In the genomic region with DNA sequence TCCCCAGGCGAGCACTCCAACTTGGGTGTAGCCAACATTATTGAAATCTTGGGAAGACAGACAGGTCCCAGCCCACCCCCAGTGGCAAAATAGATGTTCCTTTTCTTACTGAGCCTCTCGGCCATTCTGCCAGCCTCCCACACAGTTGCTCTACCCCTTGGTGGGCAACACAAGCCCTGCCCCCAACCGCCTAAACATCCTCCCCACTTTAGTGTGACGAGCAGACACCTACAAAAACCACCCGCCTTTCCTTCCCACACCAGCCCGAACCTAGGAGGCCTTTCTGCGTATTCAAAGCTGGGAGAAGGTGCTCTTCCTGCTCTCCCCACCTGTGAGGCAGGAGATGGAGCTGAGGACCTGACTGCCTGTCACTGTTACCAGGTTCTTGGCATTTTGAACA, we compare ENCODE assay signal across 18 cellular contexts. TPM values are rescaled to one million over a fixed set of nuclear protein-coding genes. Genes with fewer than 3 reads are reported as not detected.
A peak's percentile ranks its signal among the peaks of the same experiment; 100 is the strongest.
DNase-seq lines count a peak whose midpoint lies in the region; ATAC-seq and TF ChIP-seq lines count a peak whose summit lies in the region.
"Had no signal": no experiment of that assay in that cellular context is flagged by ENCODE, and none has a peak within 500 bp of the region (broad histone marks: within the 10 kb centered on the region; RNA-seq: fewer than 3 reads in every experiment).

No MANE protein-coding gene starts in this region.

- H3K23ac ChIP-seq in mesendoderm (ENCODE audit: low read length): no peak overlapping the region

- no peak for TF ChIP-seq CTCF in activated CD8-positive, alpha-beta T cell treated with anti-CD3 and anti-CD28 coated beads for 36 hours (IDR thresholded peaks at IDR 0.05)
- TF ChIP-seq CTCF in type B pancreatic cell (conservative IDR thresholded peaks at IDR 0.05): no peak

- no peak overlapping the region for H2AK5ac ChIP-seq in mesendoderm (ENCODE audit: low read length)

- no peak overlapping the region for H3K4me2 ChIP-seq in mesendoderm (ENCODE audit: low read length)

- H3K18ac ChIP-seq in mesendoderm (ENCODE audit: low read length): no peak overlapping the region

- DNase-seq in activated naive CD4-positive, alpha-beta T cell treated with anti-CD3 and anti-CD28 coated beads for 36 hours: no peak
- DNase-seq in activated naive CD4-positive, alpha-beta T cell treated with anti-CD3 and anti-CD28 coated beads, Interleukin-2, amount 50 U/mL, for 16 hours: no peak
- peak; percentile 58 for DNase-seq in activated CD8-positive, alpha-beta T cell treated with anti-CD3 and anti-CD28 coated beads for 36 hours
- no peak for DNase-seq in naive thymus-derived CD4-positive, alpha-beta T cell
- DNase-seq in type B pancreatic cell (ENCODE audit: extremely low spot score, unreplicated experiment) (no peak), mesendoderm (no peak), NCI-H1694 treated with DMSO at 0.1 percent for 48 hours (lab: John Stamatoyannopoulos, UW) (no peak), cerebellar nuclear complex (lab: John Stamatoyannopoulos, UW) (no peak)
- DNase-seq: activated CD4-positive, CD25-positive, alpha-beta regulatory T cell treated with anti-CD3 and anti-CD28 coated beads, Interleukin-2, amount 50 U/mL, for 72 hours; C1 segment of cervical spinal cord; naive B cell; NCI-H1105 treated with DMSO at 0.1 percent for 48 hours; NCI-H2107; NCI-H526; RPMI8226; stomach had no signal

- H3K56ac ChIP-seq in mesendoderm (ENCODE audit: low read length): no peak overlapping the region

- no peak overlapping the region for H4K8ac ChIP-seq in mesendoderm (ENCODE audit: low read depth, low read length)

- no peak overlapping the region for H2BK120ac ChIP-seq in mesendoderm (ENCODE audit: low read depth, low read length)

- no peak overlapping the region for H3K27ac ChIP-seq in naive thymus-derived CD4-positive, alpha-beta T cell (ENCODE audit: low read depth, low read length)
- no peak overlapping the region for H3K27ac ChIP-seq in mesendoderm (ENCODE audit: low read depth, low read length)
- H3K27ac ChIP-seq: SK-N-MC, stomach had no signal

- no peaks in the 10 kb centered on the region for H3K79me2 ChIP-seq in mesendoderm (ENCODE audit: control insufficient read depth, insufficient read depth, low read length)

- peak overlapping the region; percentile 48 for H3K27ac Mint-ChIP-seq in activated naive CD4-positive, alpha-beta T cell treated with anti-CD3 and anti-CD28 coated beads for 36 hours
- peak overlapping the region; percentile 81 for H3K27ac Mint-ChIP-seq in activated CD8-positive, alpha-beta T cell treated with anti-CD3 and anti-CD28 coated beads for 36 hours
- peak overlapping the region in 5 of 9 donors; percentile 23 to 70 (median 59) for H3K27ac Mint-ChIP-seq in naive thymus-derived CD4-positive, alpha-beta T cell
- H3K27ac Mint-ChIP-seq in type B pancreatic cell: peak overlapping the region; percentile 10
- H3K27ac Mint-ChIP-seq: memory B cell had no signal

- no peak overlapping the region for H3K4me3 Mint-ChIP-seq in activated naive CD4-positive, alpha-beta T cell treated with anti-CD3 and anti-CD28 coated beads for 36 hours
- peak overlapping the region; percentile 31 for H3K4me3 Mint-ChIP-seq in activated CD8-positive, alpha-beta T cell treated with anti-CD3 and anti-CD28 coated beads for 36 hours
- H3K4me3 Mint-ChIP-seq in naive thymus-derived CD4-positive, alpha-beta T cell: peak overlapping the region in 1 of 10 donors; percentile 7
- no peak overlapping the region for H3K4me3 Mint-ChIP-seq in type B pancreatic cell
- H3K4me3 Mint-ChIP-seq: memory B cell, naive B cell had no signal

- peaks cover 13 to 15% of the 10 kb centered on the region in 2 donors for H3K4me1 ChIP-seq in naive thymus-derived CD4-positive, alpha-beta T cell (ENCODE audit: control insufficient read depth in 2 of 2, insufficient read depth in 2 of 2, low read length in 2 of 2)
- H3K4me1 ChIP-seq in mesendoderm (ENCODE audit: control insufficient read depth, low read depth, low read length): no peaks in the 10 kb centered on the region

- CTCF ChIA-PET in activated naive CD4-positive, alpha-beta T cell treated with anti-CD3 and anti-CD28 coated beads for 36 hours (lab: Charles Lee): no interaction called here
- CTCF ChIA-PET in activated CD8-positive, alpha-beta T cell treated with anti-CD3 and anti-CD28 coated beads for 36 hours (lab: Charles Lee): no interaction called here
- CTCF ChIA-PET in naive thymus-derived CD4-positive, alpha-beta T cell (lab: Charles Lee): no interaction called here

- H3K9me3 ChIP-seq in naive thymus-derived CD4-positive, alpha-beta T cell (ENCODE audit: control insufficient read depth in 2 of 3, low read length in 3 of 3): no peaks in the 10 kb centered on the region
- H3K9me3 ChIP-seq: stomach had no signal

- no peak overlapping the region for H3K9ac ChIP-seq in mesendoderm (ENCODE audit: low read length)

- H3K4ac ChIP-seq in mesendoderm (ENCODE audit: low read depth, low read length): no peak overlapping the region

- H4K5ac ChIP-seq in mesendoderm (ENCODE audit: low read length): no peak overlapping the region

- no peaks in the 10 kb centered on the region for H3K36me3 Mint-ChIP-seq in activated naive CD4-positive, alpha-beta T cell treated with anti-CD3 and anti-CD28 coated beads for 36 hours (ENCODE audit: low read depth)
- H3K36me3 Mint-ChIP-seq in activated CD8-positive, alpha-beta T cell treated with anti-CD3 and anti-CD28 coated beads for 36 hours (ENCODE audit: low read depth): no peaks in the 10 kb centered on the region
- peaks cover 0 to 26% (median 0%) of the 10 kb centered on the region in 5 donors for H3K36me3 Mint-ChIP-seq in naive thymus-derived CD4-positive, alpha-beta T cell
- no peaks in the 10 kb centered on the region for H3K36me3 Mint-ChIP-seq in type B pancreatic cell
- H3K36me3 Mint-ChIP-seq: memory B cell, naive B cell had no signal

- no peak for ATAC-seq in activated CD8-positive, alpha-beta T cell treated with anti-CD3 and anti-CD28 coated beads for 36 hours
- no peak for ATAC-seq in naive thymus-derived CD4-positive, alpha-beta T cell

- intact Hi-C loops in activated naive CD4-positive, alpha-beta T cell treated with anti-CD3 and anti-CD28 coated beads for 36 hours (cut with micrococcal nuclease): no loop called here
- intact Hi-C loops in activated CD8-positive, alpha-beta T cell treated with anti-CD3 and anti-CD28 coated beads for 36 hours (cut with micrococcal nuclease): no loop called here
- intact Hi-C loops in naive thymus-derived CD4-positive, alpha-beta T cell (cut with micrococcal nuclease): no loop called here

- no peaks in the 10 kb centered on the region for H3K27me3 ChIP-seq in naive thymus-derived CD4-positive, alpha-beta T cell (ENCODE audit: control insufficient read depth in 2 of 2, insufficient read depth in 2 of 2, low read length in 2 of 2)
- H3K27me3 ChIP-seq in mesendoderm (ENCODE audit: insufficient read depth, low read length, poor library complexity): no peaks in the 10 kb centered on the region
- H3K27me3 ChIP-seq: stomach had no signal

- no peaks in the 10 kb centered on the region for H3K27me3 Mint-ChIP-seq in activated naive CD4-positive, alpha-beta T cell treated with anti-CD3 and anti-CD28 coated beads for 36 hours (ENCODE audit: low read depth)
- no peaks in the 10 kb centered on the region for H3K27me3 Mint-ChIP-seq in activated CD8-positive, alpha-beta T cell treated with anti-CD3 and anti-CD28 coated beads for 36 hours
- no peaks in the 10 kb centered on the region for H3K27me3 Mint-ChIP-seq in naive thymus-derived CD4-positive, alpha-beta T cell
- H3K27me3 Mint-ChIP-seq in type B pancreatic cell: peaks cover 3% of the 10 kb centered on the region
- H3K27me3 Mint-ChIP-seq: memory B cell, naive B cell had no signal

- H3K36me3 ChIP-seq in naive thymus-derived CD4-positive, alpha-beta T cell (ENCODE audit: control insufficient read depth in 2 of 3, insufficient read depth in 3 of 3, low read length in 3 of 3): no peaks in the 10 kb centered on the region
- H3K36me3 ChIP-seq in mesendoderm (ENCODE audit: control insufficient read depth, insufficient read depth, low read length): no peaks in the 10 kb centered on the region
- H3K36me3 ChIP-seq: stomach had no signal

- H2BK15ac ChIP-seq in mesendoderm (replicated peaks; ENCODE audit: low read depth): no peak overlapping the region

- no peak overlapping the region for H2BK5ac ChIP-seq in mesendoderm (ENCODE audit: low read length)

- no peaks in the 10 kb centered on the region for H3K79me1 ChIP-seq in mesendoderm (ENCODE audit: low read length)

- H3K4me3 ChIP-seq in naive thymus-derived CD4-positive, alpha-beta T cell (ENCODE audit: low read length): no peak overlapping the region
- H3K4me3 ChIP-seq in mesendoderm (ENCODE audit: low read length): no peak overlapping the region
- H3K4me3 ChIP-seq: SK-N-MC, stomach had no signal

- no peaks in the 10 kb centered on the region for H3K9me3 Mint-ChIP-seq in activated naive CD4-positive, alpha-beta T cell treated with anti-CD3 and anti-CD28 coated beads for 36 hours
- H3K9me3 Mint-ChIP-seq in activated CD8-positive, alpha-beta T cell treated with anti-CD3 and anti-CD28 coated beads for 36 hours: no peaks in the 10 kb centered on the region
- H3K9me3 Mint-ChIP-seq in naive thymus-derived CD4-positive, alpha-beta T cell: peaks cover 0 to 6% (median 0%) of the 10 kb centered on the region in 11 donors
- H3K9me3 Mint-ChIP-seq in type B pancreatic cell: no peaks in the 10 kb centered on the region

- POLR2A ChIA-PET in activated CD8-positive, alpha-beta T cell treated with anti-CD3 and anti-CD28 coated beads for 36 hours (lab: Charles Lee): interaction anchor here (1.5 to 1.6 kb wide), 2 partner anchors 10 to 16 kb away, joined by 3 to 7 read pairs; no protein-coding TSS in a partner anchor
- POLR2A ChIA-PET in naive thymus-derived CD4-positive, alpha-beta T cell (lab: Charles Lee): no interaction called here

- no CpG with 5 or more reads among the region's 7 CpGs for WGBS in mesendoderm (ENCODE audit: extremely low coverage, insufficient coverage, low lambda C conversion rate)

- H3K4me1 Mint-ChIP-seq in activated naive CD4-positive, alpha-beta T cell treated with anti-CD3 and anti-CD28 coated beads for 36 hours (ENCODE audit: low read depth): peaks cover 46% of the 10 kb centered on the region
- peaks cover 69% of the 10 kb centered on the region for H3K4me1 Mint-ChIP-seq in activated CD8-positive, alpha-beta T cell treated with anti-CD3 and anti-CD28 coated beads for 36 hours (ENCODE audit: low read depth)
- peaks cover 32 to 63% (median 54%) of the 10 kb centered on the region in 7 donors for H3K4me1 Mint-ChIP-seq in naive thymus-derived CD4-positive, alpha-beta T cell
- peaks cover 10% of the 10 kb centered on the region for H3K4me1 Mint-ChIP-seq in type B pancreatic cell (ENCODE audit: unreplicated experiment)

RNA-seq across cellular contexts. Expression of gene CAB39, which starts 58.6 kb away (rescaled TPM):
- total RNA-seq in activated naive CD4-positive, alpha-beta T cell treated with anti-CD3 and anti-CD28 coated beads for 36 hours: 10 to 100 TPM; 86.6 to 97.5 TPM
- total RNA-seq in activated CD8-positive, alpha-beta T cell treated with anti-CD3 and anti-CD28 coated beads for 36 hours: 100 to 1,000 TPM; 119 to 120 TPM
- 100 to 1,000 TPM in 2 of 5 experiments, 10 to 100 TPM in 3; 71.0 to 186 (median 95.4) TPM for total RNA-seq in naive thymus-derived CD4-positive, alpha-beta T cell
- 10 to 100 TPM; 73.1 to 79.4 TPM for polyA plus RNA-seq in naive thymus-derived CD4-positive, alpha-beta T cell
- 49.2 and 66.9 TPM in 2 replicates for total RNA-seq in type B pancreatic cell (ENCODE audit: low replicate concordance)
- 33.4 TPM for polyA plus RNA-seq in mesendoderm (2013, experiment 1 of 2)
- 34.1 TPM for polyA plus RNA-seq in mesendoderm (2013, experiment 2 of 2)

Comparison
In these comparisons a context has a peak if more than half of its experiments do, and no peak if none do; other contexts are left out.
1. H3K27ac Mint-ChIP-seq: peak in every context shown above with its lines; median percentile 81 in activated CD8-positive, alpha-beta T cell treated with anti-CD3 and anti-CD28 coated beads for 36 hours; 59 in naive thymus-derived CD4-positive, alpha-beta T cell; 48 in activated naive CD4-positive, alpha-beta T cell treated with anti-CD3 and anti-CD28 coated beads for 36 hours; 10 in type B pancreatic cell.